ENCODE assay signal across 1 cellular context in the genomic region with DNA sequence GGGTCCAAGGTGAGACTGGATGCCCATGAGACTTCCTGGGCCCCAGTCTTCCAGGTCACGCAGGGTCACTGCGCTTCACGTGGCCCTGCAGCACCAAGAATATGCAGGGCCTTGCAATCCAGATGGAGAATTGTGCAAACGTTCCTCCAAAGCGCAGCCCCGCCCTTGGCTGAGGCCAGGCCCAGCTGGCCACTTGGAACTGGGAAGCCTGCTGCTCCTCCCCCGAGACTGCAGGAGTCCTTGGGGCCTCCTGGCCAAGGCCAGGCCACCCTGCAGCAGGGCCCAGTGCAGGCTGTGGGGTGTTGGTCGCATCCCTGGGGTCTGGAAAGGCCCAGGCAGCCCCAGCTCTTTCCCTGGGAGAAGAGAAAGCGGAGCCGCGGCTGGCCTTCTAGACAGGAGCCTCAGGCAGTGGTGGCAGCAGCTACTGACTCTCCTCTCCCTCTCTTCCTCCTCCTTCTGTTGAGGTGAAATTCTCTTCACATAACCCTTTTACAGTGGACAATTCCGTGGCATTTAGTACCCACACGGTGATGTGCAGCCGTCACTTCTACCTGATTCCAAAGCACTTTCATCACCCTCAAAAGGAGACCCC.
TF ChIP-seq lines count a peak whose summit lies in the region.

No MANE protein-coding gene starts in this region.

TF ChIP-seq in K562, 482 proteins besides CTCF, POLR2A, EP300 and RAD21:
- TF ChIP-seq, protein P1, sequence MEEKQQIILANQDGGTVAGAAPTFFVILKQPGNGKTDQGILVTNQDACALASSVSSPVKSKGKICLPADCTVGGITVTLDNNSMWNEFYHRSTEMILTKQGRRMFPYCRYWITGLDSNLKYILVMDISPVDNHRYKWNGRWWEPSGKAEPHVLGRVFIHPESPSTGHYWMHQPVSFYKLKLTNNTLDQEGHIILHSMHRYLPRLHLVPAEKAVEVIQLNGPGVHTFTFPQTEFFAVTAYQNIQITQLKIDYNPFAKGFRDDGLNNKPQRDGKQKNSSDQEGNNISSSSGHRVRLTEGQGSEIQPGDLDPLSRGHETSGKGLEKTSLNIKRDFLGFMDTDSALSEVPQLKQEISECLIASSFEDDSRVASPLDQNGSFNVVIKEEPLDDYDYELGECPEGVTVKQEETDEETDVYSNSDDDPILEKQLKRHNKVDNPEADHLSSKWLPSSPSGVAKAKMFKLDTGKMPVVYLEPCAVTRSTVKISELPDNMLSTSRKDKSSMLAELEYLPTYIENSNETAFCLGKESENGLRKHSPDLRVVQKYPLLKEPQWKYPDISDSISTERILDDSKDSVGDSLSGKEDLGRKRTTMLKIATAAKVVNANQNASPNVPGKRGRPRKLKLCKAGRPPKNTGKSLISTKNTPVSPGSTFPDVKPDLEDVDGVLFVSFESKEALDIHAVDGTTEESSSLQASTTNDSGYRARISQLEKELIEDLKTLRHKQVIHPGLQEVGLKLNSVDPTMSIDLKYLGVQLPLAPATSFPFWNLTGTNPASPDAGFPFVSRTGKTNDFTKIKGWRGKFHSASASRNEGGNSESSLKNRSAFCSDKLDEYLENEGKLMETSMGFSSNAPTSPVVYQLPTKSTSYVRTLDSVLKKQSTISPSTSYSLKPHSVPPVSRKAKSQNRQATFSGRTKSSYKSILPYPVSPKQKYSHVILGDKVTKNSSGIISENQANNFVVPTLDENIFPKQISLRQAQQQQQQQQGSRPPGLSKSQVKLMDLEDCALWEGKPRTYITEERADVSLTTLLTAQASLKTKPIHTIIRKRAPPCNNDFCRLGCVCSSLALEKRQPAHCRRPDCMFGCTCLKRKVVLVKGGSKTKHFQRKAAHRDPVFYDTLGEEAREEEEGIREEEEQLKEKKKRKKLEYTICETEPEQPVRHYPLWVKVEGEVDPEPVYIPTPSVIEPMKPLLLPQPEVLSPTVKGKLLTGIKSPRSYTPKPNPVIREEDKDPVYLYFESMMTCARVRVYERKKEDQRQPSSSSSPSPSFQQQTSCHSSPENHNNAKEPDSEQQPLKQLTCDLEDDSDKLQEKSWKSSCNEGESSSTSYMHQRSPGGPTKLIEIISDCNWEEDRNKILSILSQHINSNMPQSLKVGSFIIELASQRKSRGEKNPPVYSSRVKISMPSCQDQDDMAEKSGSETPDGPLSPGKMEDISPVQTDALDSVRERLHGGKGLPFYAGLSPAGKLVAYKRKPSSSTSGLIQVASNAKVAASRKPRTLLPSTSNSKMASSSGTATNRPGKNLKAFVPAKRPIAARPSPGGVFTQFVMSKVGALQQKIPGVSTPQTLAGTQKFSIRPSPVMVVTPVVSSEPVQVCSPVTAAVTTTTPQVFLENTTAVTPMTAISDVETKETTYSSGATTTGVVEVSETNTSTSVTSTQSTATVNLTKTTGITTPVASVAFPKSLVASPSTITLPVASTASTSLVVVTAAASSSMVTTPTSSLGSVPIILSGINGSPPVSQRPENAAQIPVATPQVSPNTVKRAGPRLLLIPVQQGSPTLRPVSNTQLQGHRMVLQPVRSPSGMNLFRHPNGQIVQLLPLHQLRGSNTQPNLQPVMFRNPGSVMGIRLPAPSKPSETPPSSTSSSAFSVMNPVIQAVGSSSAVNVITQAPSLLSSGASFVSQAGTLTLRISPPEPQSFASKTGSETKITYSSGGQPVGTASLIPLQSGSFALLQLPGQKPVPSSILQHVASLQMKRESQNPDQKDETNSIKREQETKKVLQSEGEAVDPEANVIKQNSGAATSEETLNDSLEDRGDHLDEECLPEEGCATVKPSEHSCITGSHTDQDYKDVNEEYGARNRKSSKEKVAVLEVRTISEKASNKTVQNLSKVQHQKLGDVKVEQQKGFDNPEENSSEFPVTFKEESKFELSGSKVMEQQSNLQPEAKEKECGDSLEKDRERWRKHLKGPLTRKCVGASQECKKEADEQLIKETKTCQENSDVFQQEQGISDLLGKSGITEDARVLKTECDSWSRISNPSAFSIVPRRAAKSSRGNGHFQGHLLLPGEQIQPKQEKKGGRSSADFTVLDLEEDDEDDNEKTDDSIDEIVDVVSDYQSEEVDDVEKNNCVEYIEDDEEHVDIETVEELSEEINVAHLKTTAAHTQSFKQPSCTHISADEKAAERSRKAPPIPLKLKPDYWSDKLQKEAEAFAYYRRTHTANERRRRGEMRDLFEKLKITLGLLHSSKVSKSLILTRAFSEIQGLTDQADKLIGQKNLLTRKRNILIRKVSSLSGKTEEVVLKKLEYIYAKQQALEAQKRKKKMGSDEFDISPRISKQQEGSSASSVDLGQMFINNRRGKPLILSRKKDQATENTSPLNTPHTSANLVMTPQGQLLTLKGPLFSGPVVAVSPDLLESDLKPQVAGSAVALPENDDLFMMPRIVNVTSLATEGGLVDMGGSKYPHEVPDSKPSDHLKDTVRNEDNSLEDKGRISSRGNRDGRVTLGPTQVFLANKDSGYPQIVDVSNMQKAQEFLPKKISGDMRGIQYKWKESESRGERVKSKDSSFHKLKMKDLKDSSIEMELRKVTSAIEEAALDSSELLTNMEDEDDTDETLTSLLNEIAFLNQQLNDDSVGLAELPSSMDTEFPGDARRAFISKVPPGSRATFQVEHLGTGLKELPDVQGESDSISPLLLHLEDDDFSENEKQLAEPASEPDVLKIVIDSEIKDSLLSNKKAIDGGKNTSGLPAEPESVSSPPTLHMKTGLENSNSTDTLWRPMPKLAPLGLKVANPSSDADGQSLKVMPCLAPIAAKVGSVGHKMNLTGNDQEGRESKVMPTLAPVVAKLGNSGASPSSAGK (IDR thresholded peaks at IDR 0.05): 0 out of 2 replicates have a peak, but pooled peaks have one; percentile 18
- TF ChIP-seq, protein P2, sequence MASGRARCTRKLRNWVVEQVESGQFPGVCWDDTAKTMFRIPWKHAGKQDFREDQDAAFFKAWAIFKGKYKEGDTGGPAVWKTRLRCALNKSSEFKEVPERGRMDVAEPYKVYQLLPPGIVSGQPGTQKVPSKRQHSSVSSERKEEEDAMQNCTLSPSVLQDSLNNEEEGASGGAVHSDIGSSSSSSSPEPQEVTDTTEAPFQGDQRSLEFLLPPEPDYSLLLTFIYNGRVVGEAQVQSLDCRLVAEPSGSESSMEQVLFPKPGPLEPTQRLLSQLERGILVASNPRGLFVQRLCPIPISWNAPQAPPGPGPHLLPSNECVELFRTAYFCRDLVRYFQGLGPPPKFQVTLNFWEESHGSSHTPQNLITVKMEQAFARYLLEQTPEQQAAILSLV (tag; IDR thresholded peaks at IDR 0.05): 0 out of 2 replicates have a peak, but pooled peaks have one; percentile 31
- peak; percentile 67 for TF ChIP-seq CEBPG (CRISPR knock-in tag; IDR thresholded peaks at IDR 0.05)
- TF ChIP-seq CEBPG (tag; conservative IDR thresholded peaks at IDR 0.05 in 1 of 2, IDR thresholded peaks at IDR 0.05 in 1 of 2): peak; percentile 89 to 96
- TF ChIP-seq CEBPB (tag; IDR thresholded peaks at IDR 0.05): peak; percentile 87
- peak; percentile 80 for TF ChIP-seq MYC (IDR thresholded peaks at IDR 0.05; ENCODE audit: low read depth, low read length)
- no peak for TF ChIP-seq MYC (CRISPR knock-in tag; IDR thresholded peaks at IDR 0.05; ENCODE audit: borderline replicate concordance, low read depth)
- no peak for TF ChIP-seq RBM34 (IDR thresholded peaks at IDR 0.05; ENCODE audit: borderline replicate concordance, insufficient read depth, low read length)
- peak; percentile 71; the same call in 1 of the 2 replicates for TF ChIP-seq L3MBTL2 (IDR thresholded peaks at IDR 0.05)
- TF ChIP-seq FOXJ2 (tag; IDR thresholded peaks at IDR 0.05): no peak
- no peak for TF ChIP-seq PRPF4 (IDR thresholded peaks at IDR 0.05; ENCODE audit: insufficient read depth, low read depth, low read length, poor library complexity, severe bottlenecking)
- peak; percentile 33; the same call in 1 of the 2 replicates for TF ChIP-seq KLF1 (tag; IDR thresholded peaks at IDR 0.05)
- no peak for TF ChIP-seq NR2C1 (IDR thresholded peaks at IDR 0.05)
- TF ChIP-seq NR2C1 (tag; IDR thresholded peaks at IDR 0.05): peak; percentile 52
- no peak for TF ChIP-seq NR2C2 (CRISPR knock-in tag; IDR thresholded peaks at IDR 0.05)
- peak; percentile 83; the same call in 1 of the 2 replicates for TF ChIP-seq NR2C2 (tag; IDR thresholded peaks at IDR 0.05)
- TF ChIP-seq, protein P3, sequence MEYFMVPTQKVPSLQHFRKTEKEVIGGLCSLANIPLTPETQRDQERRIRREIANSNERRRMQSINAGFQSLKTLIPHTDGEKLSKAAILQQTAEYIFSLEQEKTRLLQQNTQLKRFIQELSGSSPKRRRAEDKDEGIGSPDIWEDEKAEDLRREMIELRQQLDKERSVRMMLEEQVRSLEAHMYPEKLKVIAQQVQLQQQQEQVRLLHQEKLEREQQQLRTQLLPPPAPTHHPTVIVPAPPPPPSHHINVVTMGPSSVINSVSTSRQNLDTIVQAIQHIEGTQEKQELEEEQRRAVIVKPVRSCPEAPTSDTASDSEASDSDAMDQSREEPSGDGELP (CRISPR knock-in tag; IDR thresholded peaks at IDR 0.05; ENCODE audit: borderline replicate concordance): peak; percentile 58; the same call in 1 of the 2 replicates
